ENCODE assay signal across 16 cellular contexts in genomic region chr12:99553461-99553860, GRCh38.
"Had no signal": no experiment of that assay in that cellular context is flagged by ENCODE, and none has a peak within 500 bp of the region (broad histone marks: within the 10 kb centered on the region; RNA-seq: fewer than 3 reads in every experiment).

No MANE protein-coding gene starts in this region.

- H3K4me1 ChIP-seq: gastroesophageal sphincter, sigmoid colon had no signal

- H3K9me3 ChIP-seq: gastroesophageal sphincter, sigmoid colon had no signal

- ATAC-seq: activated CD8-positive, alpha-beta memory T cell treated with anti-CD3 and anti-CD28 coated beads, Interleukin-2, amount 10 ng/mL, durations not matched to agents 7 days and 5 days; gastroesophageal sphincter; left ventricle myocardium superior; natural killer cell treated with Interleukin-12 subunit alpha and Interleukin-12 subunit beta and Interleukin-15 and Interleukin-18, amount 100 ng/mL, for 72 hours had no signal

- H3K27ac ChIP-seq: gastroesophageal sphincter, sigmoid colon had no signal

- DNase-seq: activated CD4-positive, alpha-beta T cell treated with anti-CD3 and anti-CD28 coated beads, Interleukin-2, amount 50 U/mL, for 48 hours; activated CD4-positive, CD25-positive, alpha-beta regulatory T cell treated with anti-CD3 and anti-CD28 coated beads, Interleukin-2, amount 50 U/mL, for 72 hours; activated CD8-positive, alpha-beta memory T cell treated with anti-CD3 and anti-CD28 coated beads, Interleukin-2, amount 10 ng/mL, durations not matched to agents 7 days and 5 days; activated effector memory CD4-positive, alpha-beta T cell treated with Interleukin-2 at 50 U/mL for 16 hours; activated T-cell treated with anti-CD3 and anti-CD28 coated beads, Interleukin-2, amount 50 U/mL, for 24 hours; amniotic stem cell; effector memory CD4-positive, alpha-beta T cell; left ventricle myocardium superior; mesenchymal stem cell; nucleus accumbens; sigmoid colon; stimulated activated CD4-positive, alpha-beta T cell treated with anti-CD3 and anti-CD28 coated beads, Interleukin-2, amount 100 ng/mL, for 24 hours; stimulated activated naive CD4-positive, alpha-beta T cell treated with Interleukin-2 at 50 U/mL for 16 hours; trophoblast cell had no signal

- H3K36me3 ChIP-seq: gastroesophageal sphincter, sigmoid colon had no signal

- H3K27me3 ChIP-seq: gastroesophageal sphincter, sigmoid colon had no signal

- H3K4me3 ChIP-seq: gastroesophageal sphincter, sigmoid colon had no signal
